1 cellular context compared by ENCODE assay signal in the genomic region with DNA sequence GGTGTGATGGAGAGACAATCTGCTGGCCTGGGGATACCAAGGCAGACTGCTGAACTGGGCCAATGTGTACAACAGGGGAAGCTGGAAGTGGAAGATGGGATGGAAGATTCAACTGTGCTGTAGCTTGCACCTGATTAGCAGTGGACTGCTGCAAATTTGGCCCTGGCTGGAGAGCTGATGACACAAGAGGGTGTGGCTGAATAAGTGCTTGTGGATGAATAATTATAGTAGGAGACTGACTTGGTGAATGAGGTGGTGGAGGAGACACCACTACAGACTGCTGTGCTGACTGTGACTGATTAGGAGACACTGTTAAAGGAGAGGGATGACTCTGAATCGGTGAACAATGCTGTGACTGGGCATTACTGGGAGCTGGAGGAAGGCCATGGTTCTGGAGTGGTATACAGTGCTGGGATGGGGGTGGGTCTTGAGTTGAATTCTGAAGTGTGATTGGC.
TF ChIP-seq lines count a peak whose summit lies in the region.

No MANE protein-coding gene starts in this region.

TF ChIP-seq in GM12878, 131 proteins besides CTCF, POLR2A, EP300 and RAD21:
- TF ChIP-seq, protein P1, sequence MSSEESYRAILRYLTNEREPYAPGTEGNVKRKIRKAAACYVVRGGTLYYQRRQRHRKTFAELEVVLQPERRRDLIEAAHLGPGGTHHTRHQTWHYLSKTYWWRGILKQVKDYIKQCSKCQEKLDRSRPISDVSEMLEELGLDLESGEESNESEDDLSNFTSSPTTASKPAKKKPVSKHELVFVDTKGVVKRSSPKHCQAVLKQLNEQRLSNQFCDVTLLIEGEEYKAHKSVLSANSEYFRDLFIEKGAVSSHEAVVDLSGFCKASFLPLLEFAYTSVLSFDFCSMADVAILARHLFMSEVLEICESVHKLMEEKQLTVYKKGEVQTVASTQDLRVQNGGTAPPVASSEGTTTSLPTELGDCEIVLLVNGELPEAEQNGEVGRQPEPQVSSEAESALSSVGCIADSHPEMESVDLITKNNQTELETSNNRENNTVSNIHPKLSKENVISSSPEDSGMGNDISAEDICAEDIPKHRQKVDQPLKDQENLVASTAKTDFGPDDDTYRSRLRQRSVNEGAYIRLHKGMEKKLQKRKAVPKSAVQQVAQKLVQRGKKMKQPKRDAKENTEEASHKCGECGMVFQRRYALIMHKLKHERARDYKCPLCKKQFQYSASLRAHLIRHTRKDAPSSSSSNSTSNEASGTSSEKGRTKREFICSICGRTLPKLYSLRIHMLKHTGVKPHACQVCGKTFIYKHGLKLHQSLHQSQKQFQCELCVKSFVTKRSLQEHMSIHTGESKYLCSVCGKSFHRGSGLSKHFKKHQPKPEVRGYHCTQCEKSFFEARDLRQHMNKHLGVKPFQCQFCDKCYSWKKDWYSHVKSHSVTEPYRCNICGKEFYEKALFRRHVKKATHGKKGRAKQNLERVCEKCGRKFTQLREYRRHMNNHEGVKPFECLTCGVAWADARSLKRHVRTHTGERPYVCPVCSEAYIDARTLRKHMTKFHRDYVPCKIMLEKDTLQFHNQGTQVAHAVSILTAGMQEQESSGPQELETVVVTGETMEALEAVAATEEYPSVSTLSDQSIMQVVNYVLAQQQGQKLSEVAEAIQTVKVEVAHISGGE (CRISPR knock-in tag; IDR thresholded peaks at IDR 0.05): no peak
- TF ChIP-seq, protein P2, sequence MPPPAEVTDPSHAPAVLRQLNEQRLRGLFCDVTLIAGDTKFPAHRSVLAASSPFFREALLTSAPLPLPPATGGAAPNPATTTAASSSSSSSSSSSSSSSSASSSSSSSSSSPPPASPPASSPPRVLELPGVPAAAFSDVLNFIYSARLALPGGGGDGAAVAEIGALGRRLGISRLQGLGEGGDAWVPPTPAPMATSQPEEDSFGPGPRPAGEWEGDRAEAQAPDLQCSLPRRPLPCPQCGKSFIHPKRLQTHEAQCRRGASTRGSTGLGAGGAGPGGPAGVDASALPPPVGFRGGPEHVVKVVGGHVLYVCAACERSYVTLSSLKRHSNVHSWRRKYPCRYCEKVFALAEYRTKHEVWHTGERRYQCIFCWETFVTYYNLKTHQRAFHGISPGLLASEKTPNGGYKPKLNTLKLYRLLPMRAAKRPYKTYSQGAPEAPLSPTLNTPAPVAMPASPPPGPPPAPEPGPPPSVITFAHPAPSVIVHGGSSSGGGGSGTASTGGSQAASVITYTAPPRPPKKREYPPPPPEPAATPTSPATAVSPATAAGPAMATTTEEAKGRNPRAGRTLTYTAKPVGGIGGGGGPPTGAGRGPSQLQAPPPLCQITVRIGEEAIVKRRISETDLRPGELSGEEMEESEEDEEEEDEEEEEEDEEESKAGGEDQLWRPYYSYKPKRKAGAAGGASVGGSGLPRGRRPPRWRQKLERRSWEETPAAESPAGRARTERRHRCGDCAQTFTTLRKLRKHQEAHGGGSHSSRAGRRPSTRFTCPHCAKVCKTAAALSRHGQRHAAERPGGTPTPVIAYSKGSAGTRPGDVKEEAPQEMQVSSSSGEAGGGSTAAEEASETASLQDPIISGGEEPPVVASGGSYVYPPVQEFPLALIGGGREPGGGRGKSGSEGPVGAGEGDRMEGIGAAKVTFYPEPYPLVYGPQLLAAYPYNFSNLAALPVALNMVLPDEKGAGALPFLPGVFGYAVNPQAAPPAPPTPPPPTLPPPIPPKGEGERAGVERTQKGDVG (CRISPR knock-in tag; IDR thresholded peaks at IDR 0.05): no peak
- TF ChIP-seq ZNF24 (IDR thresholded peaks at IDR 0.05) (no peak), POLR2AphosphoS5 (IDR thresholded peaks at IDR 0.05; ENCODE audit: low read length) (peak; percentile 57; the same call in 1 of the 2 replicates)
